ENCODE assay signal across 1 cellular context in genomic region chr20:37643400-37643799, GRCh38.
TF ChIP-seq lines count a peak whose summit lies in the region.

No MANE protein-coding gene starts in this region.

TF ChIP-seq in GM23338, 12 proteins besides CTCF, POLR2A, EP300 and RAD21 (continued from another document):
- TF ChIP-seq ETS1 (IDR thresholded peaks at IDR 0.05) (no peak), REST (IDR thresholded peaks at IDR 0.05; ENCODE audit: unreplicated experiment) (no peak), EZH2 (IDR thresholded peaks at IDR 0.05; ENCODE audit: low read depth, unreplicated experiment) (no peak), POLR2AphosphoS5 (IDR thresholded peaks at IDR 0.05; ENCODE audit: low read depth) (no peak), ZNF462 (CRISPR knock-in tag; IDR thresholded peaks at IDR 0.05) (no peak), ZNF114 (CRISPR knock-in tag; IDR thresholded peaks at IDR 0.05) (no peak), ZNF331 (CRISPR knock-in tag; IDR thresholded peaks at IDR 0.05; ENCODE audit: low read depth) (no peak), EZH2phosphoT487 (IDR thresholded peaks at IDR 0.05; ENCODE audit: unreplicated experiment) (no peak), CREB1 (CRISPR knock-in tag; IDR thresholded peaks at IDR 0.05; ENCODE audit: low read depth) (no peak), NANOG (IDR thresholded peaks at IDR 0.05; ENCODE audit: borderline replicate concordance) (no peak), JUNB (IDR thresholded peaks at IDR 0.05; ENCODE audit: unreplicated experiment) (no peak)
